Comparison of ENCODE assay signal across 9 cellular contexts in the genomic region with DNA sequence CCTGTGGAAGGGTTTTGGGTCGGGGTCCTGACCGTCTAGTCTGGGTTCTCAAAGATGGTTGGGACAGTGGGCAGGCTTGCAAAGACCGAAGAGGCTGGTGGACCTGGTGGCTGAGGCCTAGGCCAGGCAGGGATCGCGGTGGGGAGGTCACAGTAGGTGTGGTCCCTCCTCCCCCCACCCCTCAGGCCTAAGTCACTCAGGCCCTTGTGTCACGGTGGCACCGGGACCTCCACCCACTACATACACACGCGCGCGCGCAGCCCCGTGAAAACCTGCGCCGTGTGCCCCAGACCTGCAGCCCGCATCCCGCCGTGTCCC. TPM values are rescaled to one million over a fixed set of nuclear protein-coding genes. Genes with fewer than 3 reads are reported as not detected.
DNase-seq lines count a peak whose midpoint lies in the region; ATAC-seq, FAIRE-seq and TF ChIP-seq lines count a peak whose summit lies in the region.
"Had no signal": no experiment of that assay in that cellular context is flagged by ENCODE, and none has a peak within 500 bp of the region (broad histone marks: within the 10 kb centered on the region; RNA-seq: fewer than 3 reads in every experiment).

No MANE protein-coding gene starts in this region.

- FAIRE-seq in D721Med (lab: Jason Lieb, UNC), result no peak
- FAIRE-seq: TTC549 had no signal

- no CpG with 5 or more reads among the region's 18 CpGs for WGBS in esophagus muscularis mucosa

- no peak overlapping the region for H3K9ac ChIP-seq in Karpas-422 (ENCODE audit: low read length)

- TF ChIP-seq POLR2A in esophagus muscularis mucosa (IDR thresholded peaks at IDR 0.05; ENCODE audit: low read depth) (no peak), vagina (IDR thresholded peaks at IDR 0.05) (no peak)

- peaks cover 20% of the 10 kb centered on the region for H4K20me1 ChIP-seq in Karpas-422 (ENCODE audit: insufficient read depth, low read depth, low read length)

- TF ChIP-seq EP300 in esophagus muscularis mucosa (IDR thresholded peaks at IDR 0.05), result no peak

- CTCF ChIA-PET in activated naive CD4-positive, alpha-beta T cell treated with anti-CD3 and anti-CD28 coated beads, Interleukin-2, amount 10 ng/mL, durations not matched to agents 7 days and 5 days (lab: Charles Lee), result interaction anchor here (0.7 to 2.1 kb wide), 3 partner anchors 10 to 57 kb away, joined by 3 to 15 read pairs (median 7); no protein-coding TSS in a partner anchor

- H2AFZ ChIP-seq in Karpas-422 (ENCODE audit: low read length), result no peak overlapping the region

- peak overlapping the region; percentile 47 for H3K4me3 Mint-ChIP-seq in activated naive CD4-positive, alpha-beta T cell treated with anti-CD3 and anti-CD28 coated beads, Interleukin-2, amount 10 ng/mL, durations not matched to agents 7 days and 5 days
- peak overlapping the region; percentile 79 to 91 (median 83) for H3K4me3 Mint-ChIP-seq in naive B cell

- H3K4me1 ChIP-seq in esophagus muscularis mucosa (peaks cover 32 to 45% (median 41%) of the 10 kb centered on the region in 4 donors), vagina (peaks cover 13% of the 10 kb centered on the region), Karpas-422 (ENCODE audit: low read length) (no peaks in the 10 kb centered on the region)

- peaks cover 4 to 36% (median 22%) of the 10 kb centered on the region in 4 donors for H3K36me3 ChIP-seq in esophagus muscularis mucosa
- H3K36me3 ChIP-seq in vagina, result no peaks in the 10 kb centered on the region
- peaks cover 22% of the 10 kb centered on the region for H3K36me3 ChIP-seq in Karpas-422 (ENCODE audit: insufficient read depth, low read length)

- peak overlapping the region; percentile 56 to 67 (median 60) for H3K4me3 ChIP-seq in esophagus muscularis mucosa
- H3K4me3 ChIP-seq in vagina, result peak overlapping the region; percentile 48 to 69
- H3K4me3 ChIP-seq in Karpas-422 (ENCODE audit: low read length), result no peak overlapping the region

- peaks cover 16% of the 10 kb centered on the region for H3K4me1 Mint-ChIP-seq in activated naive CD4-positive, alpha-beta T cell treated with anti-CD3 and anti-CD28 coated beads, Interleukin-2, amount 10 ng/mL, durations not matched to agents 7 days and 5 days
- H3K4me1 Mint-ChIP-seq in naive B cell, result peaks cover 11 to 27% (median 12%) of the 10 kb centered on the region in 3 donors

- intact Hi-C loops in esophagus muscularis mucosa (cut with DNase I) (loop anchor here (5.0 kb wide), 4 partner anchors 46 to 531 kb away; a partner anchor contains a TSS), vagina (cut with DNase I) (no loop called here)

- H3K9me3 Mint-ChIP-seq in activated naive CD4-positive, alpha-beta T cell treated with anti-CD3 and anti-CD28 coated beads, Interleukin-2, amount 10 ng/mL, durations not matched to agents 7 days and 5 days, result no peaks in the 10 kb centered on the region
- H3K9me3 Mint-ChIP-seq in naive B cell, result no peaks in the 10 kb centered on the region

- no peaks in the 10 kb centered on the region for H3K27me3 ChIP-seq in esophagus muscularis mucosa
- H3K27me3 ChIP-seq in vagina, result no peaks in the 10 kb centered on the region
- H3K27me3 ChIP-seq in Karpas-422 (ENCODE audit: low read length), result no peaks in the 10 kb centered on the region

- peaks cover 25% of the 10 kb centered on the region for H3K27me3 Mint-ChIP-seq in activated naive CD4-positive, alpha-beta T cell treated with anti-CD3 and anti-CD28 coated beads, Interleukin-2, amount 10 ng/mL, durations not matched to agents 7 days and 5 days
- H3K27me3 Mint-ChIP-seq in naive B cell, result no peaks in the 10 kb centered on the region

- H3K36me3 Mint-ChIP-seq in activated naive CD4-positive, alpha-beta T cell treated with anti-CD3 and anti-CD28 coated beads, Interleukin-2, amount 10 ng/mL, durations not matched to agents 7 days and 5 days, result peaks cover 11% of the 10 kb centered on the region
- peaks cover 0 to 15% of the 10 kb centered on the region in 2 donors for H3K36me3 Mint-ChIP-seq in naive B cell

- TF ChIP-seq CTCF in esophagus muscularis mucosa (IDR thresholded peaks at IDR 0.05), result no peak
- no peak for TF ChIP-seq CTCF in vagina (IDR thresholded peaks at IDR 0.05)
- TF ChIP-seq CTCF in D721Med (IDR thresholded peaks at IDR 0.05; ENCODE audit: insufficient read depth, missing control alignments), result no peak

- H3K27ac Mint-ChIP-seq in activated naive CD4-positive, alpha-beta T cell treated with anti-CD3 and anti-CD28 coated beads, Interleukin-2, amount 10 ng/mL, durations not matched to agents 7 days and 5 days, result no peak overlapping the region
- H3K27ac Mint-ChIP-seq in naive B cell, result peak overlapping the region; percentile 24 to 93 (median 68)

- no peaks in the 10 kb centered on the region for H3K9me2 ChIP-seq in Karpas-422 (replicated peaks; ENCODE audit: insufficient read depth, low read length)

- H3K79me2 ChIP-seq in Karpas-422 (ENCODE audit: low read length), result peaks cover 15% of the 10 kb centered on the region

- H3K27ac ChIP-seq in esophagus muscularis mucosa (replicated peaks in 1 of 4) (peak overlapping the region; percentile 60 to 77 (median 69)), vagina (peak overlapping the region; percentile 57), Karpas-422 (ENCODE audit: low read length) (no peak overlapping the region)

- ATAC-seq in naive B cell (ENCODE audit: low read depth in 2 of 2) (no peak), GM18520 (IDR thresholded peaks at IDR 0.05; ENCODE audit: unreplicated experiment) (no peak)

- no peaks in the 10 kb centered on the region for H3K9me3 ChIP-seq in esophagus muscularis mucosa
- no peaks in the 10 kb centered on the region for H3K9me3 ChIP-seq in vagina
- no peaks in the 10 kb centered on the region for H3K9me3 ChIP-seq in Karpas-422 (ENCODE audit: low read length)

- no peak overlapping the region for H3K4me2 ChIP-seq in Karpas-422 (ENCODE audit: low read depth, low read length, poor library complexity, severe bottlenecking)

- peak; percentile 39 for DNase-seq in activated naive CD4-positive, alpha-beta T cell treated with anti-CD3 and anti-CD28 coated beads, Interleukin-2, amount 10 ng/mL, durations not matched to agents 7 days and 5 days
- DNase-seq in activated naive CD4-positive, alpha-beta T cell (lab: John Stamatoyannopoulos, UW), result no peak
- no peak for DNase-seq in esophagus muscularis mucosa (ENCODE audit: extremely low spot score)
- no peak for DNase-seq in naive B cell
- no peak for DNase-seq in vagina (ENCODE audit: extremely low spot score in 2 of 2)
- DNase-seq in D721Med (ENCODE audit: insufficient read length, low spot score), result no peak
- no peak for DNase-seq in Karpas-422

RNA-seq across cellular contexts. Expression of a gene that starts 24.2 kb away (rescaled TPM):
- total RNA-seq in esophagus muscularis mucosa, result 100 to 1,000 TPM in 1 of 4 donors, 10 to 100 TPM in 3; 67.7 to 110 (median 89.6) TPM
- polyA plus RNA-seq in naive B cell (ENCODE audit: low read depth in 6 of 6), result 100 to 1,000 TPM in 1 of 6 donors, 10 to 100 TPM in 5; 72.7 to 128 (median 79.2) TPM
- total RNA-seq in vagina, result 92.8 TPM
- total RNA-seq in Karpas-422 (2014; rRNA removed; shearing (Covaris generic); ENCODE audit: low replicate concordance), result 85.3 and 86.3 TPM in 2 replicates

RNA-seq across cellular contexts. Expression of a gene that starts 47.2 kb away (rescaled TPM):
- total RNA-seq in esophagus muscularis mucosa, result 10 to 100 TPM; 21.4 to 28.9 (median 23.8) TPM
- 10 to 100 TPM; 24.4 to 60.7 (median 51.2) TPM for polyA plus RNA-seq in naive B cell (ENCODE audit: low read depth in 6 of 6)
- total RNA-seq in vagina, result 26.0 TPM
- 110 and 128 TPM in 2 replicates for total RNA-seq in Karpas-422 (2014; rRNA removed; shearing (Covaris generic); ENCODE audit: low replicate concordance)
